9 cellular contexts compared by ENCODE assay signal in genomic region chr10:110733256-110733952, GRCh38.
A peak's percentile ranks its signal among the peaks of the same experiment; 100 is the strongest.
DNase-seq lines count a peak whose midpoint lies in the region; ATAC-seq, FAIRE-seq and TF ChIP-seq lines count a peak whose summit lies in the region.
"Had no signal": no experiment of that assay in that cellular context is flagged by ENCODE, and none has a peak within 500 bp of the region (broad histone marks: within the 10 kb centered on the region; RNA-seq: fewer than 3 reads in every experiment).

No MANE protein-coding gene starts in this region.

- CTCF ChIA-PET in GM12878 (lab: Yijun Ruan, JAX) (interaction anchor here (0.5 to 1.2 kb wide), 4 partner anchors 10 to 344 kb away, joined by 3 to 4 read pairs (median 3); no protein-coding TSS in a partner anchor), HepG2 (lab: Yijun Ruan, JAX; ENCODE audit: low intra/inter-chr PET ratio, low total read pairs) (no interaction called here)

- in situ Hi-C loops in GM12878 (cut with MboI), result loop anchor here (25.0 kb wide), 1 partner anchor 604 kb away; no protein-coding TSS in a partner anchor
- in situ Hi-C loops in HepG2 (cut with HindIII; ENCODE audit: extremely low pct_ligation_motif_present, low pct_unique_long_range_greater_than_20kb), result loop anchor here (25.0 kb wide), 1 partner anchor 629 kb away; no protein-coding TSS in a partner anchor

- H3K9ac ChIP-seq in GM12878 (ENCODE audit: control insufficient read depth, insufficient read depth, low read length) (no peak overlapping the region), HepG2 (ENCODE audit: insufficient read depth, low read depth, low read length) (no peak overlapping the region)

- ATAC-seq in GM12878 (0 out of 3 replicates have a peak, but pooled peaks have one; percentile 16), HepG2 (no peak), GM19351 (IDR thresholded peaks at IDR 0.05; ENCODE audit: unreplicated experiment) (no peak)
- ATAC-seq in effector memory CD8-positive, alpha-beta T cell (replicated peaks), result no peak

- H3K27me3 ChIP-seq in GM12878 (replicated peaks in 1 of 2; ENCODE audit: control insufficient read depth in 2 of 2, insufficient read depth in 2 of 2, low read length in 1 of 2) (peaks cover 0 to 6% of the 10 kb centered on the region in 2 experiments; a peak in 1 of 4 replicates), HepG2 (ENCODE audit: control insufficient read depth in 1 of 2, insufficient read depth in 2 of 2, low read length in 2 of 2) (peaks cover 0 to 12% of the 10 kb centered on the region in 2 experiments; a peak in 2 of 5 replicates)

- TF ChIP-seq RAD21 in GM12878 (IDR thresholded peaks at IDR 0.05; ENCODE audit: insufficient read depth, low read depth, low read length) (no peak), HepG2 (CRISPR knock-in tag; IDR thresholded peaks at IDR 0.05) (no peak)

- TF ChIP-seq POLR2A in GM12878 (IDR thresholded peaks at IDR 0.05; ENCODE audit: low read depth, low read length), result no peak
- no peak for TF ChIP-seq POLR2A in HepG2 (IDR thresholded peaks at IDR 0.05; ENCODE audit: insufficient read depth in 1 of 2, low read depth in 2 of 2, low read length in 2 of 2)

- H3K4me1 Mint-ChIP-seq in effector memory CD8-positive, alpha-beta T cell (ENCODE audit: low read depth in 2 of 2), result peaks cover 7 to 12% of the 10 kb centered on the region in 2 donors

- H3K79me2 ChIP-seq in GM12878 (ENCODE audit: control insufficient read depth, insufficient read depth, low read length), result no peaks in the 10 kb centered on the region
- H3K79me2 ChIP-seq in HepG2 (ENCODE audit: insufficient read depth, low read length), result no peaks in the 10 kb centered on the region

- WGBS in GM12878 (ENCODE audit: insufficient coverage, insufficient replicate concordance, low lambda C conversion rate, missing lambda C conversion rate), result 23% methylated on average over 16 of the region's 16 CpGs
- WGBS in HepG2 (ENCODE audit: low lambda C conversion rate), result 57% methylated on average over 16 of the region's 16 CpGs

- H2AFZ ChIP-seq in GM12878 (ENCODE audit: control insufficient read depth, low read depth, low read length) (no peak overlapping the region), HepG2 (ENCODE audit: low read length) (no peak overlapping the region)

- intact Hi-C loops in GM12878 (cut with micrococcal nuclease; ENCODE audit: unreplicated experiment), result no loop called here
- intact Hi-C loops in HepG2 (cut with micrococcal nuclease; ENCODE audit: unreplicated experiment), result no loop called here

- no peaks in the 10 kb centered on the region for H3K36me3 Mint-ChIP-seq in effector memory CD8-positive, alpha-beta T cell (ENCODE audit: insufficient read depth)

- H3K27ac Mint-ChIP-seq in effector memory CD8-positive, alpha-beta T cell, result no peak overlapping the region

- peak overlapping the region in 1 of 2 donors; percentile 39 for H3K4me3 Mint-ChIP-seq in effector memory CD8-positive, alpha-beta T cell

- TF ChIP-seq CTCF in GM12878 (IDR thresholded peaks at IDR 0.05 in 2 of 3, conservative IDR thresholded peaks at IDR 0.05 in 1 of 3; ENCODE audit: control insufficient read depth in 2 of 3, extremely low read depth in 1 of 3, insufficient read depth in 1 of 3, low read depth in 3 of 3, low read length in 3 of 3), result no peak
- no peak for TF ChIP-seq CTCF in HepG2 (CRISPR knock-in tag; IDR thresholded peaks at IDR 0.05)

- TF ChIP-seq EP300 in GM12878 (IDR thresholded peaks at IDR 0.05; ENCODE audit: borderline replicate concordance in 1 of 2, control insufficient read depth in 1 of 2, low read depth in 2 of 2, low read length in 2 of 2) (no peak), HepG2 (IDR thresholded peaks at IDR 0.05; ENCODE audit: low read depth in 2 of 2, low read length in 2 of 2) (no peak), HepG2 (CRISPR knock-in tag; IDR thresholded peaks at IDR 0.05; ENCODE audit: borderline replicate concordance) (no peak)

- RAD21 ChIA-PET in GM12878 (lab: Charles Lee; ENCODE audit: unreplicated experiment), result interaction anchor here (0.9 kb wide), 1 partner anchor 62 kb away, joined by 3 read pairs; no protein-coding TSS in a partner anchor

- no peak overlapping the region; the same call in 1 of the 2 replicates for H3K4me3 ChIP-seq in GM12878
- H3K4me3 ChIP-seq in HepG2 (replicated peaks in 1 of 3; ENCODE audit: insufficient read depth in 1 of 3, low read depth in 2 of 3, low read length in 3 of 3), result peak overlapping the region in 1 of 3 experiments; percentile 17; a peak in 1 of 6 replicates

- no peaks in the 10 kb centered on the region for H3K36me3 ChIP-seq in GM12878 (ENCODE audit: control insufficient read depth in 2 of 2, insufficient read depth in 2 of 2, low read length in 1 of 2)
- no peaks in the 10 kb centered on the region for H3K36me3 ChIP-seq in HepG2 (replicated peaks in 1 of 2; ENCODE audit: control insufficient read depth in 1 of 2, insufficient read depth in 2 of 2, low read length in 2 of 2)

- H3K27me3 Mint-ChIP-seq in effector memory CD8-positive, alpha-beta T cell, result peaks cover 45 to 75% of the 10 kb centered on the region in 2 donors

- H3K9me3 ChIP-seq in GM12878 (replicated peaks; ENCODE audit: control insufficient read depth, insufficient read depth, low read length), result no peaks in the 10 kb centered on the region
- H3K9me3 ChIP-seq in HepG2 (ENCODE audit: low read length), result no peaks in the 10 kb centered on the region

- H4K20me1 ChIP-seq in GM12878 (ENCODE audit: control insufficient read depth, insufficient read depth), result no peaks in the 10 kb centered on the region
- no peaks in the 10 kb centered on the region for H4K20me1 ChIP-seq in HepG2 (ENCODE audit: insufficient read depth, low read length)

- POLR2A ChIA-PET in GM12878 (lab: Charles Lee) (no interaction called here), HepG2 (lab: Yijun Ruan, JAX) (no interaction called here)

- BruUV-seq in GM12878 (replicated peaks; lab: Mats Ljungman, UMichigan), result no TSS peak
- no TSS peak for BruUV-seq in HepG2 (replicated peaks; lab: Mats Ljungman, UMichigan)

- H3K27ac ChIP-seq in GM12878 (ENCODE audit: control insufficient read depth, insufficient read depth) (no peak overlapping the region), HepG2 (ENCODE audit: extremely low read length, insufficient read depth, low read length) (no peak overlapping the region)

- no peak overlapping the region for H3K4me2 ChIP-seq in GM12878 (ENCODE audit: control insufficient read depth, insufficient read depth)
- H3K4me2 ChIP-seq in HepG2 (ENCODE audit: low read depth, low read length), result peak overlapping the region; percentile 59

- no peaks in the 10 kb centered on the region for H3K9me3 Mint-ChIP-seq in effector memory CD8-positive, alpha-beta T cell

- FAIRE-seq in GM12878 (lab: Jason Lieb, UNC) (no peak), HepG2 (lab: Jason Lieb, UNC) (no peak)
- FAIRE-seq: colon had no signal

- DNase-seq in stimulated activated CD4-positive, alpha-beta T cell treated with anti-CD3 and anti-CD28 coated beads, Interleukin-2, amount 100 ng/mL, for 4 hours (ENCODE audit: low read depth), result peak; percentile 13
- DNase-seq in stimulated activated CD4-positive, alpha-beta T cell treated with anti-CD3 and anti-CD28 coated beads, Interleukin-1b, Interleukin-23, amount 100 ng/mL, for 48 hours, result no peak
- DNase-seq in GM12878 (ENCODE audit: low read depth, low spot score) (no peak), HepG2 (ENCODE audit: low spot score) (no peak), HuH-7 (ENCODE audit: low spot score) (no peak), NCI-H1694 (lab: John Stamatoyannopoulos, UW) (no peak)
- DNase-seq in effector memory CD8-positive, alpha-beta T cell, result no peak

- H3K4me1 ChIP-seq in GM12878 (ENCODE audit: control insufficient read depth, insufficient read depth, low read length) (no peaks in the 10 kb centered on the region), HepG2 (ENCODE audit: insufficient read depth, low read length) (peaks cover 49% of the 10 kb centered on the region)

- SMC1A ChIA-PET in GM12878 (lab: Charles Lee; ENCODE audit: uncharacterized antibody, unreplicated experiment), result interaction anchor here (0.5 kb wide), 1 partner anchor 1267 kb away, joined by 3 read pairs; no protein-coding TSS in a partner anchor

TF ChIP-seq in GM12878, 131 proteins besides CTCF, POLR2A, EP300 and RAD21 (continues in another document):
- TF ChIP-seq MYC (IDR thresholded peaks at IDR 0.05; ENCODE audit: insufficient read depth, insufficient read length, insufficient replicate concordance, low read length, severe bottlenecking) (no peak), IRF5 (IDR thresholded peaks at IDR 0.05; ENCODE audit: borderline replicate concordance) (no peak), SMC3 (IDR thresholded peaks at IDR 0.05; ENCODE audit: borderline replicate concordance, low read length) (no peak), ZNF274 (IDR thresholded peaks at IDR 0.05; ENCODE audit: insufficient read depth, insufficient read length) (no peak), PAX8 (IDR thresholded peaks at IDR 0.05) (no peak)

TF ChIP-seq in HepG2, 621 proteins besides CTCF, POLR2A, EP300 and RAD21 (continues in another document):
- TF ChIP-seq ZNF770 (CRISPR knock-in tag; IDR thresholded peaks at IDR 0.05) (no peak), WIZ (CRISPR knock-in tag; IDR thresholded peaks at IDR 0.05) (no peak), HOXA3 (CRISPR knock-in tag; IDR thresholded peaks at IDR 0.05) (no peak), SRSF9 (IDR thresholded peaks at IDR 0.05; ENCODE audit: borderline replicate concordance, insufficient read depth, low read depth, low read length, poor library complexity, severe bottlenecking) (no peak), ZNF567 (CRISPR knock-in tag; IDR thresholded peaks at IDR 0.05; ENCODE audit: borderline replicate concordance) (no peak), SMAD3 (CRISPR knock-in tag; IDR thresholded peaks at IDR 0.05) (no peak), CREM (IDR thresholded peaks at IDR 0.05) (no peak), CREM (CRISPR knock-in tag; IDR thresholded peaks at IDR 0.05) (no peak), FOXP1 (IDR thresholded peaks at IDR 0.05) (no peak), FOXP1 (CRISPR knock-in tag; IDR thresholded peaks at IDR 0.05) (no peak), CC2D1A (CRISPR knock-in tag; IDR thresholded peaks at IDR 0.05) (no peak), RAD51 (IDR thresholded peaks at IDR 0.05; ENCODE audit: borderline replicate concordance) (no peak)
